ENCODE assay signal across 1 cellular context in genomic region chr14:69335421-69335820, GRCh38.
TF ChIP-seq lines count a peak whose summit lies in the region.

No MANE protein-coding gene starts in this region.

TF ChIP-seq in IMR-90, 13 proteins besides CTCF, POLR2A, EP300 and RAD21 (continued from another document):
- TF ChIP-seq, protein P1, sequence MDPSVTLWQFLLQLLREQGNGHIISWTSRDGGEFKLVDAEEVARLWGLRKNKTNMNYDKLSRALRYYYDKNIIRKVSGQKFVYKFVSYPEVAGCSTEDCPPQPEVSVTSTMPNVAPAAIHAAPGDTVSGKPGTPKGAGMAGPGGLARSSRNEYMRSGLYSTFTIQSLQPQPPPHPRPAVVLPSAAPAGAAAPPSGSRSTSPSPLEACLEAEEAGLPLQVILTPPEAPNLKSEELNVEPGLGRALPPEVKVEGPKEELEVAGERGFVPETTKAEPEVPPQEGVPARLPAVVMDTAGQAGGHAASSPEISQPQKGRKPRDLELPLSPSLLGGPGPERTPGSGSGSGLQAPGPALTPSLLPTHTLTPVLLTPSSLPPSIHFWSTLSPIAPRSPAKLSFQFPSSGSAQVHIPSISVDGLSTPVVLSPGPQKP (IDR thresholded peaks at IDR 0.05; ENCODE audit: borderline replicate concordance, low read depth, low read length): no peak
- TF ChIP-seq RCOR1 (IDR thresholded peaks at IDR 0.05; ENCODE audit: insufficient replicate concordance, low read length) (no peak), MAZ (IDR thresholded peaks at IDR 0.05; ENCODE audit: borderline replicate concordance, low read depth, low read length) (no peak), USF2 (IDR thresholded peaks at IDR 0.05; ENCODE audit: low read depth, low read length) (no peak), BHLHE40 (IDR thresholded peaks at IDR 0.05; ENCODE audit: low read depth, low read length) (no peak)
